ENCODE assay signal across 8 cellular contexts in genomic region chr14:95196268-95196667, GRCh38. TPM values are rescaled to one million over a fixed set of nuclear protein-coding genes. Genes with fewer than 3 reads are reported as not detected.
DNase-seq lines count a peak whose midpoint lies in the region; ATAC-seq, FAIRE-seq and TF ChIP-seq lines count a peak whose summit lies in the region.

No MANE protein-coding gene starts in this region.

- H3K27me3 ChIP-seq in GM23338 (ENCODE audit: insufficient read depth), result no peaks in the 10 kb centered on the region
- H3K27me3 ChIP-seq in right lobe of liver, result no peaks in the 10 kb centered on the region

- no peaks in the 10 kb centered on the region for H3K9me3 Mint-ChIP-seq in GM23338
- no peaks in the 10 kb centered on the region for H3K9me3 Mint-ChIP-seq in endothelial cell (ENCODE audit: unreplicated experiment)
- H3K9me3 Mint-ChIP-seq in activated naive CD4-positive, alpha-beta T cell treated with anti-CD3 and anti-CD28 coated beads, Interleukin-2, amount 10 ng/mL, durations not matched to agents 7 days and 5 days, result no peaks in the 10 kb centered on the region

- H3F3A ChIP-seq in GM23338 (replicated peaks; ENCODE audit: low read depth), result no peaks in the 10 kb centered on the region

- CTCF ChIA-PET in activated naive CD4-positive, alpha-beta T cell treated with anti-CD3 and anti-CD28 coated beads, Interleukin-2, amount 10 ng/mL, durations not matched to agents 7 days and 5 days (lab: Charles Lee), result interaction anchor here (0.6 to 1.3 kb wide), 7 partner anchors 10 to 506 kb away, joined by 3 to 5 read pairs (median 3); no protein-coding TSS in a partner anchor

- no peaks in the 10 kb centered on the region for H3K36me3 Mint-ChIP-seq in GM23338 (ENCODE audit: low read depth)
- no peaks in the 10 kb centered on the region for H3K36me3 Mint-ChIP-seq in endothelial cell (ENCODE audit: low read depth, unreplicated experiment)
- no peaks in the 10 kb centered on the region for H3K36me3 Mint-ChIP-seq in activated naive CD4-positive, alpha-beta T cell treated with anti-CD3 and anti-CD28 coated beads, Interleukin-2, amount 10 ng/mL, durations not matched to agents 7 days and 5 days

- no peak for TF ChIP-seq POLR2A in right lobe of liver (IDR thresholded peaks at IDR 0.05)

- H3K4me3 Mint-ChIP-seq in GM23338 (no peak overlapping the region), endothelial cell (ENCODE audit: unreplicated experiment) (no peak overlapping the region)
- no peak overlapping the region for H3K4me3 Mint-ChIP-seq in activated naive CD4-positive, alpha-beta T cell treated with anti-CD3 and anti-CD28 coated beads, Interleukin-2, amount 10 ng/mL, durations not matched to agents 7 days and 5 days

- DNase-seq in D721Med (ENCODE audit: insufficient read length, low spot score) (no peak), GM23338 (ENCODE audit: low spot score) (peak; percentile 45), SW480 (ENCODE audit: low spot score) (peak; percentile 34), right lobe of liver (no peak), AG08395 (ENCODE audit: low spot score) (no peak), endothelial cell (ENCODE audit: low spot score) (no peak)
- no peak for DNase-seq in activated naive CD4-positive, alpha-beta T cell treated with anti-CD3 and anti-CD28 coated beads, Interleukin-2, amount 10 ng/mL, durations not matched to agents 7 days and 5 days

- H3K4me1 Mint-ChIP-seq in GM23338, result peaks cover 39% of the 10 kb centered on the region
- H3K4me1 Mint-ChIP-seq in endothelial cell (ENCODE audit: unreplicated experiment), result no peaks in the 10 kb centered on the region
- peaks cover 3% of the 10 kb centered on the region for H3K4me1 Mint-ChIP-seq in activated naive CD4-positive, alpha-beta T cell treated with anti-CD3 and anti-CD28 coated beads, Interleukin-2, amount 10 ng/mL, durations not matched to agents 7 days and 5 days

- H3K27ac ChIP-seq in GM23338 (ENCODE audit: low read depth) (no peak overlapping the region), right lobe of liver (no peak overlapping the region)

- TF ChIP-seq CTCF in D721Med (IDR thresholded peaks at IDR 0.05; ENCODE audit: insufficient read depth, missing control alignments) (peak; percentile 40), GM23338 (conservative IDR thresholded peaks at IDR 0.05; ENCODE audit: low read depth in 2 of 2) (peak; percentile 28 to 44), right lobe of liver (IDR thresholded peaks at IDR 0.05) (peak in 3 of 4 donors; percentile 14 to 20 (median 20)), endothelial cell (IDR thresholded peaks at IDR 0.05; ENCODE audit: unreplicated experiment) (no peak)

- H3K36me3 ChIP-seq in GM23338 (ENCODE audit: insufficient read depth) (no peaks in the 10 kb centered on the region), right lobe of liver (peaks cover 0 to 19% (median 0%) of the 10 kb centered on the region in 4 donors)

- H3K27me3 Mint-ChIP-seq in GM23338 (ENCODE audit: insufficient read depth, low read depth, poor library complexity) (peaks cover 11% of the 10 kb centered on the region), endothelial cell (ENCODE audit: unreplicated experiment) (peaks cover 6% of the 10 kb centered on the region)
- H3K27me3 Mint-ChIP-seq in activated naive CD4-positive, alpha-beta T cell treated with anti-CD3 and anti-CD28 coated beads, Interleukin-2, amount 10 ng/mL, durations not matched to agents 7 days and 5 days, result peaks cover 17% of the 10 kb centered on the region

- H3K4me1 ChIP-seq in GM23338 (ENCODE audit: insufficient read depth) (peaks cover 18% of the 10 kb centered on the region), right lobe of liver (no peaks in the 10 kb centered on the region)

- 38% methylated on average over 5 of the region's 5 CpGs for WGBS in right lobe of liver (ENCODE audit: insufficient coverage, low coverage, low lambda C conversion rate, missing lambda C conversion rate)

- peak; percentile 74 for FAIRE-seq in D721Med (lab: Jason Lieb, UNC)

- intact Hi-C loops in right lobe of liver (cut with DNase I), result no loop called here

- H2AFZ ChIP-seq in GM23338, result no peak overlapping the region

- no peak overlapping the region; the same call in 1 of the 2 replicates for H3K27ac Mint-ChIP-seq in GM23338
- no peak overlapping the region for H3K27ac Mint-ChIP-seq in endothelial cell (ENCODE audit: unreplicated experiment)
- no peak overlapping the region for H3K27ac Mint-ChIP-seq in activated naive CD4-positive, alpha-beta T cell treated with anti-CD3 and anti-CD28 coated beads, Interleukin-2, amount 10 ng/mL, durations not matched to agents 7 days and 5 days

- 0 out of 3 replicates have a peak, but pooled peaks have one; percentile 11 for ATAC-seq in GM23338
- ATAC-seq in right lobe of liver, result peak; percentile 34 to 50 (median 41)
- ATAC-seq in HG02852 (IDR thresholded peaks at IDR 0.05; ENCODE audit: unreplicated experiment), result no peak

- no peak overlapping the region for H3K4me2 ChIP-seq in GM23338

- H3K4me3 ChIP-seq in GM23338, result no peak overlapping the region
- H3K4me3 ChIP-seq in right lobe of liver, result no peak overlapping the region

- H3K9me2 ChIP-seq in GM23338 (ENCODE audit: insufficient read depth), result no peaks in the 10 kb centered on the region; the same call in 1 of the 2 replicates

- H4K20me1 ChIP-seq in GM23338 (replicated peaks; ENCODE audit: insufficient read depth), result no peaks in the 10 kb centered on the region

- no peaks in the 10 kb centered on the region for H3K79me2 ChIP-seq in GM23338 (replicated peaks; ENCODE audit: insufficient read depth)

- no peaks in the 10 kb centered on the region for H3K9me3 ChIP-seq in right lobe of liver

TF ChIP-seq in GM23338, 12 proteins besides CTCF, POLR2A, EP300 and RAD21 (continues in another document):
- no peak for TF ChIP-seq ZNF331 (CRISPR knock-in tag; IDR thresholded peaks at IDR 0.05; ENCODE audit: low read depth)
- TF ChIP-seq ZNF462 (CRISPR knock-in tag; IDR thresholded peaks at IDR 0.05), result peak; percentile 41; the same call in 1 of the 2 replicates
- no peak for TF ChIP-seq STAT1 (IDR thresholded peaks at IDR 0.05; ENCODE audit: unreplicated experiment)
- no peak for TF ChIP-seq JUNB (IDR thresholded peaks at IDR 0.05; ENCODE audit: unreplicated experiment)
- TF ChIP-seq CREB1 (CRISPR knock-in tag; IDR thresholded peaks at IDR 0.05; ENCODE audit: low read depth), result no peak

RNA-seq across cellular contexts. Expression of gene DICER1, which starts 38.9 kb away (rescaled TPM):
- 52.6 and 59.2 TPM in 2 replicates for total RNA-seq in GM23338 (2014; rRNA removed; shearing (Covaris generic))
- 17.6 and 21.4 TPM in 2 replicates for polyA plus RNA-seq in GM23338 (2016; fragmentation: Nextera tagmentation; extraction: Ambion mirVana)
- 10 to 100 TPM; 27.6 to 47.9 (median 30.3) TPM for total RNA-seq in right lobe of liver
- 69.2 TPM for total RNA-seq in endothelial cell (ENCODE audit: unreplicated experiment)

Comparison
In these comparisons a context has a peak if more than half of its experiments do, and no peak if none do; other contexts are left out.
1. DNase-seq: peak in GM23338 (single experiment) and SW480 (single experiment); none in D721Med (single experiment), right lobe of liver (0 of 3), AG08395 (single experiment), endothelial cell (single experiment) and activated naive CD4-positive, alpha-beta T cell treated with anti-CD3 and anti-CD28 coated beads, Interleukin-2, amount 10 ng/mL, durations not matched to agents 7 days and 5 days (single experiment).